ENCODE assay signal across 11 cellular contexts in genomic region chr12:14756331-14757143, GRCh38. TPM values are rescaled to one million over a fixed set of nuclear protein-coding genes. Genes with fewer than 3 reads are reported as not detected.
A peak's percentile ranks its signal among the peaks of the same experiment; 100 is the strongest.
DNase-seq lines count a peak whose midpoint lies in the region; ATAC-seq, FAIRE-seq and TF ChIP-seq lines count a peak whose summit lies in the region.
"Had no signal": no experiment of that assay in that cellular context is flagged by ENCODE, and none has a peak within 500 bp of the region (broad histone marks: within the 10 kb centered on the region; RNA-seq: fewer than 3 reads in every experiment).

No MANE protein-coding gene starts in this region.

- ATAC-seq in K562 (peak; percentile 74), right lobe of liver (peak in 1 of 4 donors; percentile 39), HG02798 (IDR thresholded peaks at IDR 0.05; ENCODE audit: poor library complexity, unreplicated experiment) (no peak)
- ATAC-seq: natural killer cell treated with Interleukin-12 subunit alpha and Interleukin-12 subunit beta and Interleukin-15 and Interleukin-18, amount 100 ng/mL, for 72 hours had no signal

- H3K36me3 ChIP-seq in HEK293 (ENCODE audit: control insufficient read depth in 2 of 2, insufficient read depth in 1 of 2, low read length in 2 of 2), result no peaks in the 10 kb centered on the region
- no peaks in the 10 kb centered on the region for H3K36me3 ChIP-seq in K562 (ENCODE audit: control insufficient read depth, insufficient read depth, low read length)
- H3K36me3 ChIP-seq in right lobe of liver, result no peaks in the 10 kb centered on the region

- CTCF ChIA-PET in HEK293 (lab: Yijun Ruan, JAX) (interaction anchor here (0.7 to 0.8 kb wide), 2 partner anchors 19 to 127 kb away, joined by 3 read pairs; no protein-coding TSS in a partner anchor), K562 (lab: Yijun Ruan, JAX; ENCODE audit: low intra/inter-chr PET ratio) (interaction anchor here (0.6 kb wide), 1 partner anchor 339 kb away, joined by 3 read pairs; no protein-coding TSS in a partner anchor)

- H3K4me1 ChIP-seq in HEK293 (ENCODE audit: control insufficient read depth, insufficient read depth, low read length) (no peaks in the 10 kb centered on the region), K562 (replicated peaks in 1 of 2; ENCODE audit: control insufficient read depth in 2 of 2, insufficient read depth in 2 of 2, low read length in 2 of 2) (no peaks in the 10 kb centered on the region; a peak in 1 of 5 replicates), right lobe of liver (no peaks in the 10 kb centered on the region)

- in situ Hi-C loops in K562 (cut with MboI), result no loop called here

- BruUV-seq in K562 (replicated peaks; lab: Mats Ljungman, UMichigan), result no TSS peak

- peak overlapping the region; percentile 45; the same call in 1 of the 2 replicates for H2AFZ ChIP-seq in K562 (ENCODE audit: low read depth, low read length)

- H3K27me3 ChIP-seq in K562 (ENCODE audit: control insufficient read depth in 2 of 2, insufficient read depth in 2 of 2, low read length in 2 of 2) (no peaks in the 10 kb centered on the region), right lobe of liver (no peaks in the 10 kb centered on the region)

- TF ChIP-seq POLR2A in K562 (conservative IDR thresholded peaks at IDR 0.05) (no peak), right lobe of liver (IDR thresholded peaks at IDR 0.05) (no peak)

- no peaks in the 10 kb centered on the region for H3K9me1 ChIP-seq in K562 (ENCODE audit: control insufficient read depth, insufficient read depth, low read length)

- FAIRE-seq in K562 (lab: Jason Lieb, UNC), result peak; percentile 76
- no peak for FAIRE-seq in frontal cortex (lab: Jason Lieb, UNC)

- H4K20me1 ChIP-seq in K562 (replicated peaks; ENCODE audit: control insufficient read depth, insufficient read depth, low read length), result no peaks in the 10 kb centered on the region

- intact Hi-C loops in K562 (cut with micrococcal nuclease) (no loop called here), right lobe of liver (cut with DNase I) (no loop called here)

- DNase-seq in AG09319 (ENCODE audit: extremely low read depth, low read depth), result no peak
- DNase-seq in K562 (ENCODE audit: extremely low read depth in 1 of 4, low spot score in 3 of 4), result peak in 3 of 4 experiments; percentile 5 to 61 (median 12)
- DNase-seq in right lobe of liver, result no peak
- no peak for DNase-seq in AG20443 (ENCODE audit: low spot score)
- no peak for DNase-seq in frontal cortex (ENCODE audit: low spot score in 2 of 2)
- no peak for DNase-seq in HCEC 1CT
- DNase-seq: activated T-cell treated with anti-CD3 and anti-CD28 coated beads for 4 hours, Right ventricle myocardium superior had no signal

- no peak overlapping the region for H3K9ac ChIP-seq in K562 (ENCODE audit: insufficient read depth in 1 of 2, low read depth in 2 of 2, low read length in 2 of 2)

- H3K27ac ChIP-seq in HEK293 (ENCODE audit: extremely low read depth, low read depth, low read length) (no peak overlapping the region), K562 (ENCODE audit: extremely low read depth, low read depth, low read length) (no peak overlapping the region), right lobe of liver (no peak overlapping the region)

- H3K79me2 ChIP-seq in K562 (ENCODE audit: control insufficient read depth, insufficient read depth, low read length), result no peaks in the 10 kb centered on the region

- POLR2A ChIA-PET in HEK293 (lab: Yijun Ruan, JAX) (no interaction called here), K562 (lab: Yijun Ruan, JAX) (interaction anchor here (0.7 kb wide), 1 partner anchor 25 kb away, joined by 3 read pairs; no protein-coding TSS in a partner anchor)

- WGBS in K562 (ENCODE audit: insufficient coverage, low coverage, missing lambda C conversion rate), result 4% methylated on average over 17 of the region's 17 CpGs
- WGBS in right lobe of liver (ENCODE audit: insufficient coverage, low coverage, low lambda C conversion rate, missing lambda C conversion rate), result 60% methylated on average over 12 of the region's 17 CpGs

- H3K9me3 ChIP-seq in HEK293 (ENCODE audit: control insufficient read depth, insufficient read depth, low read depth, low read length) (no peaks in the 10 kb centered on the region), K562 (replicated peaks; ENCODE audit: control insufficient read depth, insufficient read depth, low read depth, low read length) (no peaks in the 10 kb centered on the region), right lobe of liver (no peaks in the 10 kb centered on the region)

- no peak overlapping the region for H3K4me3 ChIP-seq in HEK293 (ENCODE audit: low read depth, low read length)
- no peak overlapping the region for H3K4me3 ChIP-seq in K562
- H3K4me3 ChIP-seq in right lobe of liver, result no peak overlapping the region

- H3K4me2 ChIP-seq in K562 (ENCODE audit: insufficient read depth, low read length), result 0 out of 2 replicates have a peak overlapping the region, but pooled peaks have one; percentile 18

- peak in 1 of 2 experiments; percentile 30; a peak in 2 of 4 replicates for TF ChIP-seq RAD21 in K562 (CRISPR knock-in tag; conservative IDR thresholded peaks at IDR 0.05 in 1 of 2, IDR thresholded peaks at IDR 0.05 in 1 of 2)

- peak; percentile 8 for TF ChIP-seq CTCF in AG09319 (IDR thresholded peaks at IDR 0.05; ENCODE audit: low read depth, low read length)
- TF ChIP-seq CTCF in HEK293 (tag by site-specific recombination; IDR thresholded peaks at IDR 0.05), result 0 out of 2 replicates have a peak, but pooled peaks have one; percentile 7
- peak; percentile 37 to 51 (median 48); a peak in 4 of 6 replicates for TF ChIP-seq CTCF in K562 (IDR thresholded peaks at IDR 0.05 in 2 of 3, conservative IDR thresholded peaks at IDR 0.05 in 1 of 3; ENCODE audit: insufficient read depth in 2 of 3, low read depth in 1 of 3, low read length in 3 of 3)
- TF ChIP-seq CTCF in right lobe of liver (IDR thresholded peaks at IDR 0.05), result peak in 3 of 4 donors; percentile 11 to 36 (median 26)

- TF ChIP-seq EP300 in K562 (IDR thresholded peaks at IDR 0.05; ENCODE audit: low read length), result no peak

RNA-seq across cellular contexts. Expression of gene WBP11, which starts 46.7 kb away (rescaled TPM):
- total RNA-seq in K562 (2011; cell fraction: chromatin; rRNA removed; ENCODE audit: low replicate concordance), result 17.2 and 42.9 TPM in 2 replicates
- 9.3 and 10.5 TPM in 2 replicates for total RNA-seq in K562 (2011; cell fraction: nucleolus; rRNA removed)
- 16.9 and 22.6 TPM in 2 replicates for total RNA-seq in K562 (2011; cell fraction: nucleoplasm; rRNA removed)
- 14.5 and 24.6 TPM in 2 replicates for total RNA-seq in K562 (2014; rRNA removed)
- total RNA-seq in K562 (2014; rRNA removed; fragmentation: Illumina TruSeq; extraction: Trizol), result 33.4 and 50.2 TPM in 2 replicates
- 32.2 and 35.4 TPM in 2 replicates for total RNA-seq in K562 (2015; rRNA removed; fragmentation: Illumina TruSeq; extraction: Trizol)
- 60.8 and 66.7 TPM in 2 replicates for total RNA-seq in K562 (2021)
- polyA plus RNA-seq in K562 (2011; rRNA removed), result 8.1 and 19.3 TPM in 2 replicates
- polyA plus RNA-seq in K562 (2011; cell fraction: cytosol; rRNA removed), result 4.8 and 6.1 TPM in 2 replicates
- 8.5 and 10.6 TPM in 2 replicates for polyA plus RNA-seq in K562 (2011; cell fraction: nucleus; rRNA removed)
- 29.8 and 56.2 TPM in 2 replicates for polyA plus RNA-seq in K562 (2012)
- polyA plus RNA-seq in K562 (2014; fragmentation: Illumina TruSeq; extraction: Trizol), result 49.1 and 56.9 TPM in 2 replicates
- 10 to 100 TPM in 1 of 2 experiments, 1 to 10 TPM in 1; 7.7 to 16.2 TPM for polyA plus RNA-seq in K562 (2014; fragmentation: Nextera tagmentation; extraction: Ambion mirVana)
- 15.2 and 24.2 TPM in 2 replicates for polyA plus RNA-seq in K562 (2014; rRNA removed)
- 16.1 and 24.4 TPM in 2 replicates for polyA minus RNA-seq in K562 (2011; rRNA and poly(A)+ RNA removed)
- polyA minus RNA-seq in K562 (2011; cell fraction: cytosol; rRNA and poly(A)+ RNA removed), result 9.9 and 15.4 TPM in 2 replicates
- polyA minus RNA-seq in K562 (2011; cell fraction: nucleus; rRNA and poly(A)+ RNA removed), result 22.5 and 42.8 TPM in 2 replicates
- 10 to 100 TPM in 4 of 6 experiments, 1 to 10 TPM in 2; 8.6 to 24.9 (median 16.9) TPM for total RNA-seq in right lobe of liver
- total RNA-seq in frontal cortex, result 20.8 TPM

RNA-seq across cellular contexts. Expression of gene C12orf60, which starts 46.9 kb away (rescaled TPM):
- 0.76 and 1.6 TPM in 2 replicates for total RNA-seq in K562 (2011; cell fraction: chromatin; rRNA removed; ENCODE audit: low replicate concordance)
- total RNA-seq in K562 (2011; cell fraction: nucleolus; rRNA removed), result 0.33 and 0.39 TPM in 2 replicates
- 0.29 and 0.31 TPM in 2 replicates for total RNA-seq in K562 (2011; cell fraction: nucleoplasm; rRNA removed)
- 0.41 and 0.86 TPM in 2 replicates for total RNA-seq in K562 (2014; rRNA removed)
- 2.4 and 2.5 TPM in 2 replicates for total RNA-seq in K562 (2014; rRNA removed; fragmentation: Illumina TruSeq; extraction: Trizol)
- total RNA-seq in K562 (2015; rRNA removed; fragmentation: Illumina TruSeq; extraction: Trizol), result 1.1 and 1.7 TPM in 2 replicates
- 1.0 and 1.5 TPM in 2 replicates for total RNA-seq in K562 (2021)
- polyA plus RNA-seq in K562 (2011; rRNA removed), result 1.8 and 2.9 TPM in 2 replicates
- polyA plus RNA-seq in K562 (2011; cell fraction: cytosol; rRNA removed), result 0.33 and 0.86 TPM in 2 replicates
- polyA plus RNA-seq in K562 (2011; cell fraction: nucleus; rRNA removed), result 0.51 and 1.1 TPM in 2 replicates
- polyA plus RNA-seq in K562 (2012), result 1.00 and 1.2 TPM in 2 replicates
- polyA plus RNA-seq in K562 (2014; fragmentation: Illumina TruSeq; extraction: Trizol), result 2.1 and 2.5 TPM in 2 replicates
- polyA plus RNA-seq in K562 (2014; fragmentation: Nextera tagmentation; extraction: Ambion mirVana), result 1 to 10 TPM; 3.7 to 4.4 TPM
- polyA plus RNA-seq in K562 (2014; rRNA removed), result 1.2 and 3.7 TPM in 2 replicates
- polyA minus RNA-seq in K562 (2011; rRNA and poly(A)+ RNA removed), result 0.96 and 1.2 TPM in 2 replicates
- 0.76 TPM in 1 of 2 replicates, not detected in the other for polyA minus RNA-seq in K562 (2011; cell fraction: cytosol; rRNA and poly(A)+ RNA removed)
- polyA minus RNA-seq in K562 (2011; cell fraction: nucleus; rRNA and poly(A)+ RNA removed), result 0.40 and 0.56 TPM in 2 replicates
- under 1 TPM; 0.37 to 0.91 (median 0.74) TPM for total RNA-seq in right lobe of liver
- total RNA-seq in frontal cortex, result 1.6 TPM

RNA-seq across cellular contexts. Expression of gene SMCO3, which starts 57.4 kb away (rescaled TPM):
- total RNA-seq in K562 (2011; cell fraction: chromatin; rRNA removed; ENCODE audit: low replicate concordance), result not detected in 2 replicates
- total RNA-seq in K562 (2011; cell fraction: nucleolus; rRNA removed), result not detected in 2 replicates
- total RNA-seq in K562 (2011; cell fraction: nucleoplasm; rRNA removed), result not detected in 2 replicates
- total RNA-seq in K562 (2014; rRNA removed) (not detected in 2 replicates), K562 (2014; rRNA removed; fragmentation: Illumina TruSeq; extraction: Trizol) (not detected in 2 replicates), K562 (2015; rRNA removed; fragmentation: Illumina TruSeq; extraction: Trizol) (not detected in 2 replicates), K562 (2021) (not detected in 2 replicates), right lobe of liver (under 1 TPM in 5 of 6 experiments, not detected in 1; 0.24 to 0.68 (median 0.40) TPM), frontal cortex (0.41 TPM)
- polyA plus RNA-seq in K562 (2011; rRNA removed) (not detected in 2 replicates), K562 (2014; fragmentation: Illumina TruSeq; extraction: Trizol) (not detected in 2 replicates), K562 (2014; fragmentation: Nextera tagmentation; extraction: Ambion mirVana) (under 1 TPM; 0.10 to 0.14 TPM), K562 (2014; rRNA removed) (not detected in 2 replicates)
- polyA plus RNA-seq in K562 (2011; cell fraction: cytosol; rRNA removed), result not detected in 2 replicates
- polyA plus RNA-seq in K562 (2011; cell fraction: nucleus; rRNA removed), result not detected in 2 replicates
- 0.03 and 0.14 TPM in 2 replicates for polyA plus RNA-seq in K562 (2012)
- not detected in 2 replicates for polyA minus RNA-seq in K562 (2011; rRNA and poly(A)+ RNA removed)
- polyA minus RNA-seq in K562 (2011; cell fraction: cytosol; rRNA and poly(A)+ RNA removed), result not detected in 2 replicates
- not detected in 2 replicates for polyA minus RNA-seq in K562 (2011; cell fraction: nucleus; rRNA and poly(A)+ RNA removed)
- total RNA-seq: natural killer cell treated with Interleukin-12 subunit alpha and Interleukin-12 subunit beta and Interleukin-15 and Interleukin-18, amount 100 ng/mL, for 72 hours; Right ventricle myocardium superior had no signal

Comparison
In these comparisons a context has a peak if more than half of its experiments do, and no peak if none do; other contexts are left out.
1. DNase-seq: peak in K562 (3 of 4); none in AG09319 (single experiment), right lobe of liver (0 of 3), AG20443 (single experiment), frontal cortex (0 of 2) and HCEC 1CT (single experiment).
2. Peak in every context shown above with its lines, with median percentiles within 50 percentile points of each other: CTCF ChIP-seq.